In the genomic region with DNA sequence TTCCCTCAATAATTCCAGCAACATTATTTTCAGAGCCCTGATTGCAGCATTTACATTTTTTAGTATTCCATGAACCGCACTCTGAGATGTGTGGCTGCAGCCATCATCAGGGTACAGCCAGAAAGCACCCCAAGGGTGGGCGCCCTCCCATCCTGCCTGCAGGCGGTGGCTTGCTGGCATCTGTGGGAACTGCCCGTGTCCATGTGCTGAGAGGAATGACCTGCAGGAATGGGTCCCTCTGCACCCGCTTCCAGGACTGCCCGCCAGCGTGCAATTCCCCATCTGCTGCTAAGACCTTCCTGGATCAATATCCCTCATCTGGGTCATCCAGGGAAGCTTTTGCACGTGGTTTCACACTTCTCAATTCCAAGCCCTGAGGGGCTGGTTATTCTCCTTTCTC, we compare ENCODE assay signal across 25 cellular contexts.
"Had no signal": no experiment of that assay in that cellular context is flagged by ENCODE, and none has a peak within 500 bp of the region (broad histone marks: within the 10 kb centered on the region; RNA-seq: fewer than 3 reads in every experiment).

No MANE protein-coding gene starts in this region.

- H3K9me3 ChIP-seq: body of pancreas, SK-N-SH had no signal

- H3K27me3 ChIP-seq: ascending aorta, SJCRH30 had no signal

- H3K9ac ChIP-seq: SK-N-SH had no signal

- H3K27ac Mint-ChIP-seq: activated naive CD4-positive, alpha-beta T cell treated with anti-CD3 and anti-CD28 coated beads, Interleukin-2, amount 50 U/mL, for 24 hours; activated T-cell treated with anti-CD3 and anti-CD28 coated beads, Interleukin-2, amount 50 U/mL, for 24 hours; activated T-helper 1 cell treated with anti-CD3 and anti-CD28 coated beads, Interleukin-12 subunit alpha, Interleukin-12 subunit beta, Interleukin-2, Interleukin-4 antibody, amounts not matched to agents 30 ng/mL and 10 ng/mL and 1 ng/mL, durations not matched to agents 14 hours and 24 hours and 36 hours had no signal

- H3K4me2 ChIP-seq: SK-N-SH had no signal

- H3K4me1 ChIP-seq: SJCRH30 had no signal

- H3K9me3 Mint-ChIP-seq: activated naive CD4-positive, alpha-beta T cell treated with anti-CD3 and anti-CD28 coated beads, Interleukin-2, amount 50 U/mL, for 24 hours had no signal

- H3K36me3 ChIP-seq: ascending aorta, SJCRH30 had no signal

- H3K4me3 ChIP-seq: ascending aorta, body of pancreas, SJCRH30 had no signal

- H3K36me3 Mint-ChIP-seq: activated naive CD4-positive, alpha-beta T cell treated with anti-CD3 and anti-CD28 coated beads, Interleukin-2, amount 50 U/mL, for 24 hours had no signal

- H3K27ac ChIP-seq: ascending aorta, body of pancreas, RWPE1, SJCRH30 had no signal

- DNase-seq: activated CD4-positive, alpha-beta T cell treated with anti-CD3 and anti-CD28 coated beads for 48 hours; activated CD4-positive, alpha-beta T cell treated with anti-CD3 and anti-CD28 coated beads, Interleukin-2, amount 50 U/mL, for 4 hours; activated CD4-positive, CD25-positive, alpha-beta regulatory T cell treated with anti-CD3 and anti-CD28 coated beads, Interleukin-2, amount 50 U/mL, for 72 hours; activated effector memory CD4-positive, alpha-beta T cell treated with Interleukin-2 at 50 U/mL for 16 hours; activated naive CD4-positive, alpha-beta T cell; activated T-cell treated with anti-CD3 and anti-CD28 coated beads, Interleukin-2, amount 50 U/mL, for 24 hours; body of pancreas; central memory CD4-positive, alpha-beta T cell; Kasumi-1; NCI-H1105 treated with DMSO at 0.1 percent for 48 hours; NCI-H146; NCI-H1930; NCI-H2171 treated with DMSO at 0.1 percent for 48 hours; NCI-H345; NCI-H510A; NCI-H526 treated with DMSO at 0.1 percent for 48 hours; NCI-H82; Right ventricle myocardium superior; SK-N-SH; T-helper 1 cell had no signal

- H3K4me3 Mint-ChIP-seq: activated naive CD4-positive, alpha-beta T cell treated with anti-CD3 and anti-CD28 coated beads, Interleukin-2, amount 50 U/mL, for 24 hours; activated T-cell treated with anti-CD3 and anti-CD28 coated beads, Interleukin-2, amount 50 U/mL, for 24 hours; activated T-helper 1 cell treated with anti-CD3 and anti-CD28 coated beads, Interleukin-12 subunit alpha, Interleukin-12 subunit beta, Interleukin-2, Interleukin-4 antibody, amounts not matched to agents 30 ng/mL and 10 ng/mL and 1 ng/mL, durations not matched to agents 14 hours and 24 hours and 36 hours had no signal
